In the genomic region with DNA sequence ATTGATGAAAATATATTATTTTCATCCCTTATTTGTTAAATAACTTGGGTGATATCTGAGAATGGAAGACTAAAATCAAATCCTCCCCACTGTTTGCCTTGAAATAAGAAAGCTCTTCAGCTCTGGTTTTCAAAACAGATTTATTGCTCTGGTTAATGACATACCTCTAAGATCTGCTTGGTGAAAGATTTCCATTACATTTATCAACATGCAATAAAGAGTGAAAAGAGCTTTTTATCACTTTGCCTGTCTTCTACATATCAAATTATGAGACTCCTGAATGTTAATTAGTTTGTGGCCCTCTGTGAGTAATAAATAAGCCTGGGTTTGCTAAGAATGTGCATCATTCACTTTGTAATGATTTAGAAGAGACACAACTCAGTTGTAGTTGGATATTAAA, we compare ENCODE assay signal across 29 cellular contexts.
"Had no signal": no experiment of that assay in that cellular context is flagged by ENCODE, and none has a peak within 500 bp of the region (broad histone marks: within the 10 kb centered on the region; RNA-seq: fewer than 3 reads in every experiment).

No MANE protein-coding gene starts in this region.

- H3K4me1 ChIP-seq: lower lobe of right lung, neural progenitor cell, parathyroid adenoma, right atrium auricular region, tibial nerve, uterus had no signal

- H3K9me3 Mint-ChIP-seq: naive B cell; natural killer cell; nephron progenitor cell; neural progenitor cell; stimulated activated memory B cell treated with anti-CD40 and anti-IgM and Interleukin-4, amounts not matched to agents 10 μg/mL and 1 μg/mL and 100 μg/mL, for 72 hours; stimulated activated naive CD8-positive, alpha-beta T cell treated with anti-CD3 and anti-CD28 coated beads, Interleukin-15, amount 100 ng/mL, for 72 hours; type B pancreatic cell had no signal

- H3K4me3 ChIP-seq: left lung, lower lobe of right lung, neural progenitor cell, right atrium auricular region, right lobe of liver, smooth muscle cell, tibial nerve, uterus had no signal

- H3K27ac Mint-ChIP-seq: immature natural killer cell; naive B cell; natural killer cell; nephron progenitor cell; neural progenitor cell; stimulated activated memory B cell treated with anti-CD40 and anti-IgM and Interleukin-4, amounts not matched to agents 10 μg/mL and 1 μg/mL and 100 μg/mL, for 72 hours; stimulated activated naive CD8-positive, alpha-beta T cell treated with anti-CD3 and anti-CD28 coated beads, Interleukin-15, amount 100 ng/mL, for 72 hours; type B pancreatic cell had no signal

- H3K36me3 Mint-ChIP-seq: immature natural killer cell; naive B cell; natural killer cell; stimulated activated memory B cell treated with anti-CD40 and anti-IgM and Interleukin-4, amounts not matched to agents 10 μg/mL and 1 μg/mL and 100 μg/mL, for 72 hours had no signal

- H3K9me3 ChIP-seq: left lung, lower lobe of right lung, neutrophil, right atrium auricular region, right lobe of liver, tibial nerve, uterus had no signal

- H3K4me3 Mint-ChIP-seq: immature natural killer cell; naive B cell; natural killer cell; nephron progenitor cell; neural progenitor cell; stimulated activated memory B cell treated with anti-CD40 and anti-IgM and Interleukin-4, amounts not matched to agents 10 μg/mL and 1 μg/mL and 100 μg/mL, for 72 hours; stimulated activated naive CD8-positive, alpha-beta T cell treated with anti-CD3 and anti-CD28 coated beads, Interleukin-15, amount 100 ng/mL, for 72 hours; type B pancreatic cell had no signal

- H3K4me1 Mint-ChIP-seq: immature natural killer cell; naive B cell; natural killer cell; neural progenitor cell; stimulated activated memory B cell treated with anti-CD40 and anti-IgM and Interleukin-4, amounts not matched to agents 10 μg/mL and 1 μg/mL and 100 μg/mL, for 72 hours; stimulated activated naive CD8-positive, alpha-beta T cell treated with anti-CD3 and anti-CD28 coated beads, Interleukin-15, amount 100 ng/mL, for 72 hours had no signal

- H3K27me3 Mint-ChIP-seq: stimulated activated memory B cell treated with anti-CD40 and anti-IgM and Interleukin-4, amounts not matched to agents 10 μg/mL and 1 μg/mL and 100 μg/mL, for 72 hours; type B pancreatic cell had no signal

- DNase-seq: hypothalamus; immature natural killer cell; kidney; left colon; left lung; lower lobe of right lung; mammary epithelial cell; mesenchymal stem cell; naive B cell; natural killer cell; nephron progenitor cell; occipital lobe; right lobe of liver; stimulated activated CD4-positive, alpha-beta T cell treated with anti-CD3 and anti-CD28 coated beads, Interleukin-1b, Interleukin-23, amount 100 ng/mL, for 48 hours; stimulated activated CD4-positive, alpha-beta T cell treated with anti-CD3 and anti-CD28 coated beads, Interleukin-2, amount 100 ng/mL, for 48 hours; stimulated activated CD4-positive, alpha-beta T cell treated with anti-CD3 and anti-CD28 coated beads, Interleukin-4, amount 100 ng/mL, for 4 hours; stimulated activated CD8-positive, alpha-beta memory T cell treated with anti-CD3 and anti-CD28 coated beads, Interleukin-4, amount 100 ng/mL, for 48 hours; stimulated activated naive CD4-positive, alpha-beta T cell treated with Interleukin-2 at 50 U/mL for 16 hours; stimulated activated naive CD8-positive, alpha-beta T cell treated with anti-CD3 and anti-CD28 coated beads, Interleukin-15, amount 100 ng/mL, for 72 hours; substantia nigra; uterus had no signal

- H3K27ac ChIP-seq: left lung, lower lobe of right lung, neural progenitor cell, neutrophil, parathyroid adenoma, right atrium auricular region, right lobe of liver, tibial nerve, uterus had no signal

- ATAC-seq: left colon; left lung; lower lobe of right lung; natural killer cell; right lobe of liver; stimulated activated memory B cell treated with anti-CD40 and anti-IgM and Interleukin-4, amounts not matched to agents 10 μg/mL and 1 μg/mL and 100 μg/mL, for 72 hours; stimulated activated naive CD8-positive, alpha-beta T cell treated with anti-CD3 and anti-CD28 coated beads, Interleukin-15, amount 100 ng/mL, for 72 hours had no signal

- H3K36me3 ChIP-seq: left lung, lower lobe of right lung, neural progenitor cell, neutrophil, right lobe of liver, uterus had no signal
